28 cellular contexts compared by ENCODE assay signal in the genomic region with DNA sequence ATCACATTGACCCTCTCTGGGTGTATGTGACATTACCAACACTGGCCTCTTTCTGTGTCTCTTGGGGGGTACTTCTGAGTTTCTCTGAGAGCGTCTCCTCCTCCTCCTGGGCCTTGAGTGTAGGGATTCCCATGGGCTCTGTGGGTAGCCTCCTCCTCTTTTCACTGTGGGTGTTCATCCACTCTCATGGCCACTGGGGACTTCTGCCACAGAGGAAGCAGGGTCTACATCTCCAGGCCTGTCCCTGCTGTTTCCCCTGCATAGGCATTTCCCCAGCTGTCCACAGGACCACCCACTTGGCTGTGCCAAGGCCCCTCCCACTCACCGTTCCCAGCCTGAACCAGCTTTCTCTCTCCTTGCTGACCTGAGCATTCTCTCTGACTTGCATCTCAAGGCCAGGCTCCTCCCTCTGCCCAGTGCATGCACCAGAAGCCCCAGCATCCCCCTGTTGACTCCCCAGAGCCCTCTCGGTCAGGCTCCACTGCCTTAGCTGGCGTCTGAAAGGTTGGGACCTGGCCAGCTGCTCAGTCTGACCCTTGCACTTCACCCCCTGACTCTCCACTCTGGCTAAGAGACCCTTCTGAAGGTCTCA.
"Had no signal": no experiment of that assay in that cellular context is flagged by ENCODE, and none has a peak within 500 bp of the region (broad histone marks: within the 10 kb centered on the region; RNA-seq: fewer than 3 reads in every experiment).

No MANE protein-coding gene starts in this region.

- H3K36me3 Mint-ChIP-seq: activated naive CD4-positive, alpha-beta T cell treated with anti-CD3 and anti-CD28 coated beads, Interleukin-2, amount 50 U/mL, for 72 hours; brain had no signal

- H3K4me3 Mint-ChIP-seq: activated CD8-positive, alpha-beta T cell treated with anti-CD3 and anti-CD28 coated beads, Interleukin-2, amount 10 ng/mL, durations not matched to agents 7 days and 5 days; activated naive CD8-positive, alpha-beta T cell treated with anti-CD3 and anti-CD28 coated beads, Interleukin-2, amount 50 U/mL, for 24 hours; activated T-helper 1 cell treated with anti-CD3 and anti-CD28 coated beads, Interleukin-12 subunit alpha, Interleukin-12 subunit beta, Interleukin-2, Interleukin-4 antibody, amounts not matched to agents 30 ng/mL and 10 ng/mL and 1 ng/mL, durations not matched to agents 14 hours and 24 hours and 36 hours; brain; central memory CD8-positive, alpha-beta T cell; T-helper 17 cell; WTC11 had no signal

- ATAC-seq: activated CD8-positive, alpha-beta T cell treated with anti-CD3 and anti-CD28 coated beads, Interleukin-2, amount 10 ng/mL, durations not matched to agents 7 days and 5 days; activated naive CD4-positive, alpha-beta T cell treated with anti-CD3 and anti-CD28 coated beads, Interleukin-2, amount 50 U/mL, for 72 hours; activated naive CD8-positive, alpha-beta T cell treated with anti-CD3 and anti-CD28 coated beads, Interleukin-2, amount 50 U/mL, for 24 hours; T-helper 17 cell; WTC11 had no signal

- H3K4me3 ChIP-seq: ascending aorta, MG63 had no signal

- H3K27ac Mint-ChIP-seq: activated CD8-positive, alpha-beta T cell treated with anti-CD3 and anti-CD28 coated beads, Interleukin-2, amount 10 ng/mL, durations not matched to agents 7 days and 5 days; activated naive CD8-positive, alpha-beta T cell treated with anti-CD3 and anti-CD28 coated beads, Interleukin-2, amount 50 U/mL, for 24 hours; activated T-helper 1 cell treated with anti-CD3 and anti-CD28 coated beads, Interleukin-12 subunit alpha, Interleukin-12 subunit beta, Interleukin-2, Interleukin-4 antibody, amounts not matched to agents 30 ng/mL and 10 ng/mL and 1 ng/mL, durations not matched to agents 14 hours and 24 hours and 36 hours; brain; T-helper 17 cell; WTC11 had no signal

- H3K27ac ChIP-seq: ascending aorta had no signal

- H3K4me1 Mint-ChIP-seq: activated naive CD8-positive, alpha-beta T cell treated with anti-CD3 and anti-CD28 coated beads, Interleukin-2, amount 50 U/mL, for 24 hours; brain; central memory CD8-positive, alpha-beta T cell; T-helper 17 cell; WTC11 had no signal

- H3K9me3 ChIP-seq: ascending aorta, MG63 had no signal

- H3K27me3 ChIP-seq: ascending aorta, MG63 had no signal

- H3K36me3 ChIP-seq: ascending aorta, MG63 had no signal

- H3K27me3 Mint-ChIP-seq: activated naive CD8-positive, alpha-beta T cell treated with anti-CD3 and anti-CD28 coated beads, Interleukin-2, amount 50 U/mL, for 24 hours; T-helper 17 cell had no signal

- DNase-seq: activated CD4-positive, alpha-beta T cell treated with anti-CD3 and anti-CD28 coated beads for 48 hours; activated CD4-positive, alpha-beta T cell treated with anti-CD3 and anti-CD28 coated beads, Interleukin-2, amount 50 U/mL, for 4 hours; activated CD4-positive, CD25-positive, alpha-beta regulatory T cell treated with anti-CD3 and anti-CD28 coated beads, Interleukin-2, amount 50 U/mL, for 72 hours; activated CD8-positive, alpha-beta memory T cell treated with anti-CD3 and anti-CD28 coated beads, Interleukin-2, amount 50 U/mL, for 48 hours; activated CD8-positive, alpha-beta T cell treated with anti-CD3 and anti-CD28 coated beads, Interleukin-2, amount 10 ng/mL, durations not matched to agents 7 days and 5 days; activated effector memory CD4-positive, alpha-beta T cell treated with anti-CD3 and anti-CD28 coated beads, Interleukin-2, amount 50 U/mL, for 16 hours; activated naive CD4-positive, alpha-beta T cell treated with Interleukin-2 at 50 U/mL for 16 hours; activated naive CD8-positive, alpha-beta T cell treated with anti-CD3 and anti-CD28 coated beads, Interleukin-2, amount 50 U/mL, for 24 hours; activated T-cell treated with anti-CD3 and anti-CD28 coated beads, Interleukin-2, amount 50 U/mL, for 1 hour; amniotic stem cell; MG63; MV-4-11; NCI-H1105; NCI-H1436; NCI-H1694 treated with DMSO at 0.1 percent for 48 hours; NCI-H2029 treated with DMSO at 0.1 percent for 48 hours; NCI-H345; NCI-H510A treated with DMSO at 0.1 percent for 48 hours; NCI-H69; SIG-M5; T-helper 17 cell; T-helper 9 cell had no signal

- H3K4me1 ChIP-seq: ascending aorta had no signal

- H3K9me3 Mint-ChIP-seq: activated naive CD8-positive, alpha-beta T cell treated with anti-CD3 and anti-CD28 coated beads, Interleukin-2, amount 50 U/mL, for 24 hours had no signal
